In the genomic region with DNA sequence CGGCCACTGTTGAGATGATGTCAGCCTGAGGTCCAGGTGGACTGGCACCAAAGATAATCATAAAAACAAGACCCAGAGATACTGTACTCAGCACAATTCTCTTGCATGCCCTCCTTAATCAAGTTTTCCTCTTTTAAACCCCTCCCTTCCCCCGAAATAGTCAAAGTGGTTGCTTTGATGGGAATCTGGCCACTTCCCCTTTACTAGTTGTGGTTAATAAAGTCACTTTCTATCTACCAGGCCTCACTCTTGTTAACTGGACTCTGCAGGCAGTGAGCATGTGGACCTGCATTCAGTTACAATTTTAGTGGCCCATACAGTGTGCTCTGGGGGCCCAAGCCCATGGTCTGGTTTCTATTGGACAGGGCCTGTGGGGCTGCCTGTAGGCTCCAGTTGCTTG, we compare ENCODE assay signal across 23 cellular contexts. TPM values are rescaled to one million over a fixed set of nuclear protein-coding genes. Genes with fewer than 3 reads are reported as not detected.
"Had no signal": no experiment of that assay in that cellular context is flagged by ENCODE, and none has a peak within 500 bp of the region (broad histone marks: within the 10 kb centered on the region; RNA-seq: fewer than 3 reads in every experiment).

No MANE protein-coding gene starts in this region.

- H3K27ac ChIP-seq: colonic mucosa, neural progenitor cell, ovary, suprapubic skin had no signal

- DNase-seq: activated CD4-positive, alpha-beta T cell treated with anti-CD3 and anti-CD28 coated beads for 48 hours; activated CD4-positive, CD25-positive, alpha-beta regulatory T cell; activated CD8-positive, alpha-beta T cell treated with anti-CD3 and anti-CD28 coated beads for 36 hours; activated naive CD4-positive, alpha-beta T cell treated with anti-CD3 and anti-CD28 coated beads for 36 hours; activated T-cell treated with anti-CD3 and anti-CD28 coated beads, Interleukin-2, amount 50 U/mL, for 1 hour; caudate nucleus; colonic mucosa; erythroblast; foreskin melanocyte; glutamatergic neuron; hippocampal formation; left cardiac atrium; naive thymus-derived CD4-positive, alpha-beta T cell; ovary; stimulated activated CD4-positive, alpha-beta T cell treated with anti-CD3 and anti-CD28 coated beads, Interleukin-4, amount 100 ng/mL, for 1 hour; stimulated activated naive CD8-positive, alpha-beta T cell treated with anti-CD3 and anti-CD28 coated beads, Interleukin-15, amount 100 ng/mL, for 72 hours; trophoblast cell had no signal

- H3K36me3 Mint-ChIP-seq: brain, neural progenitor cell had no signal

- H3K4me3 Mint-ChIP-seq: activated CD8-positive, alpha-beta T cell treated with anti-CD3 and anti-CD28 coated beads for 36 hours; activated naive CD4-positive, alpha-beta T cell treated with anti-CD3 and anti-CD28 coated beads for 36 hours; brain; naive thymus-derived CD4-positive, alpha-beta T cell; neural progenitor cell; stimulated activated naive CD8-positive, alpha-beta T cell treated with anti-CD3 and anti-CD28 coated beads, Interleukin-15, amount 100 ng/mL, for 72 hours had no signal

- H3K27me3 ChIP-seq: colonic mucosa, neural progenitor cell, ovary, suprapubic skin had no signal

- H3K4me3 ChIP-seq: colonic mucosa, neural progenitor cell, ovary, smooth muscle cell, suprapubic skin had no signal

- H3K9ac ChIP-seq: neural progenitor cell had no signal

- H3K27me3 Mint-ChIP-seq: brain had no signal

- H3K36me3 ChIP-seq: colonic mucosa, neural progenitor cell, ovary, suprapubic skin had no signal

- H3K9me3 ChIP-seq: colonic mucosa, ovary, suprapubic skin had no signal

- H3K4me2 ChIP-seq: neural progenitor cell, smooth muscle cell had no signal

- H3K4me1 ChIP-seq: colonic mucosa, neural progenitor cell, suprapubic skin had no signal

- H3K4me1 Mint-ChIP-seq: brain had no signal

- H3K27ac Mint-ChIP-seq: activated CD8-positive, alpha-beta T cell treated with anti-CD3 and anti-CD28 coated beads for 36 hours; activated naive CD4-positive, alpha-beta T cell treated with anti-CD3 and anti-CD28 coated beads for 36 hours; brain; naive thymus-derived CD4-positive, alpha-beta T cell; neural progenitor cell; stimulated activated naive CD8-positive, alpha-beta T cell treated with anti-CD3 and anti-CD28 coated beads, Interleukin-15, amount 100 ng/mL, for 72 hours had no signal

- ATAC-seq: activated CD8-positive, alpha-beta T cell treated with anti-CD3 and anti-CD28 coated beads for 36 hours; left cardiac atrium; naive thymus-derived CD4-positive, alpha-beta T cell; sciatic nerve; stimulated activated naive CD8-positive, alpha-beta T cell treated with anti-CD3 and anti-CD28 coated beads, Interleukin-15, amount 100 ng/mL, for 72 hours had no signal

- H3K9me3 Mint-ChIP-seq: activated CD8-positive, alpha-beta T cell treated with anti-CD3 and anti-CD28 coated beads for 36 hours; activated naive CD4-positive, alpha-beta T cell treated with anti-CD3 and anti-CD28 coated beads for 36 hours; neural progenitor cell; stimulated activated naive CD8-positive, alpha-beta T cell treated with anti-CD3 and anti-CD28 coated beads, Interleukin-15, amount 100 ng/mL, for 72 hours had no signal

RNA-seq across cellular contexts. Expression of a gene that starts 17.5 kb away (rescaled TPM):
- total RNA-seq: activated CD8-positive, alpha-beta T cell treated with anti-CD3 and anti-CD28 coated beads for 36 hours; activated naive CD4-positive, alpha-beta T cell treated with anti-CD3 and anti-CD28 coated beads for 36 hours; colonic mucosa; mucosa of gallbladder; naive thymus-derived CD4-positive, alpha-beta T cell; ovary; sciatic nerve; smooth muscle cell; suprapubic skin had no signal

RNA-seq across cellular contexts. Expression of a gene that starts 21.2 kb away (rescaled TPM):
- total RNA-seq: activated CD8-positive, alpha-beta T cell treated with anti-CD3 and anti-CD28 coated beads for 36 hours; activated naive CD4-positive, alpha-beta T cell treated with anti-CD3 and anti-CD28 coated beads for 36 hours; left cardiac atrium; ovary had no signal
